Comparison of ENCODE assay signal across 13 cellular contexts in genomic region chr6:146901940-146902816, GRCh38.
DNase-seq lines count a peak whose midpoint lies in the region; TF ChIP-seq lines count a peak whose summit lies in the region.
"Had no signal": no experiment of that assay in that cellular context is flagged by ENCODE, and none has a peak within 500 bp of the region (broad histone marks: within the 10 kb centered on the region; RNA-seq: fewer than 3 reads in every experiment).

No MANE protein-coding gene starts in this region.

- H3K79me2 ChIP-seq in OCI-LY1 (ENCODE audit: insufficient read depth, low read length): no peaks in the 10 kb centered on the region

- H3K4me3 ChIP-seq in breast epithelium: no peak overlapping the region
- H3K4me3 ChIP-seq in OCI-LY1 (ENCODE audit: low read depth, low read length, poor library complexity, severe bottlenecking): no peak overlapping the region
- H3K4me3 ChIP-seq in esophagus squamous epithelium: no peak overlapping the region
- H3K4me3 ChIP-seq: BLaER1, uterus had no signal

- no TSS peak for BruUV-seq in MCF 10A (replicated peaks; lab: Mats Ljungman, UMichigan)

- H3K27me3 Mint-ChIP-seq in MCF 10A (ENCODE audit: insufficient read depth, unreplicated experiment): no peaks in the 10 kb centered on the region
- H3K27me3 Mint-ChIP-seq in chondrocyte (ENCODE audit: low read depth): no peaks in the 10 kb centered on the region
- H3K27me3 Mint-ChIP-seq: activated naive CD4-positive, alpha-beta T cell treated with anti-CD3 and anti-CD28 coated beads, Interleukin-2, amount 10 ng/mL, durations not matched to agents 7 days and 5 days had no signal

- H3K4me1 Mint-ChIP-seq in MCF 10A (ENCODE audit: insufficient read depth, unreplicated experiment): peaks cover 12% of the 10 kb centered on the region
- H3K4me1 Mint-ChIP-seq in chondrocyte (ENCODE audit: low read depth): peaks cover 17% of the 10 kb centered on the region
- H3K4me1 Mint-ChIP-seq: activated CD4-positive, alpha-beta T cell treated with anti-CD3 and anti-CD28 coated beads, Interleukin-2, amount 10 ng/mL, durations not matched to agents 24 days and 14 days; activated naive CD4-positive, alpha-beta T cell treated with anti-CD3 and anti-CD28 coated beads, Interleukin-2, amount 10 ng/mL, durations not matched to agents 7 days and 5 days had no signal

- DNase-seq in MCF 10A (ENCODE audit: unreplicated experiment) (peak; percentile 58), breast epithelium (ENCODE audit: low spot score in 2 of 2) (no peak), chondrocyte (ENCODE audit: low spot score) (no peak), superior temporal gyrus (ENCODE audit: extremely low spot score) (peak; percentile 50), esophagus squamous epithelium (lab: John Stamatoyannopoulos, UW) (no peak), NCI-H187 (lab: John Stamatoyannopoulos, UW) (no peak), caudate nucleus (lab: John Stamatoyannopoulos, UW) (no peak)
- DNase-seq: activated CD4-positive, alpha-beta T cell treated with anti-CD3 and anti-CD28 coated beads, Interleukin-2, amount 10 ng/mL, durations not matched to agents 24 days and 14 days; activated naive CD4-positive, alpha-beta T cell treated with anti-CD3 and anti-CD28 coated beads, Interleukin-2, amount 10 ng/mL, durations not matched to agents 7 days and 5 days; NCI-H1048; uterus had no signal

- intact Hi-C loops in MCF 10A (cut with micrococcal nuclease): loop anchor here (1.0 to 5.0 kb wide), 6 partner anchors 303 to 1264 kb away; partner anchors contain the start of gene SAMD5
- intact Hi-C loops in breast epithelium (cut with DNase I; ENCODE audit: low total_unique reads): no loop called here
- intact Hi-C loops in esophagus squamous epithelium (cut with DNase I): no loop called here

- CTCF ChIA-PET in MCF 10A (lab: Yijun Ruan, JAX): interaction anchor here (0.5 to 4.2 kb wide), 30 partner anchors 10 to 1263 kb away, joined by 3 to 30 read pairs (median 4); no protein-coding TSS in a partner anchor

- H3K9me3 Mint-ChIP-seq in MCF 10A (ENCODE audit: unreplicated experiment) (no peaks in the 10 kb centered on the region), chondrocyte (ENCODE audit: low read depth) (no peaks in the 10 kb centered on the region)
- H3K9me3 Mint-ChIP-seq: activated CD4-positive, alpha-beta T cell treated with anti-CD3 and anti-CD28 coated beads, Interleukin-2, amount 10 ng/mL, durations not matched to agents 24 days and 14 days; activated naive CD4-positive, alpha-beta T cell treated with anti-CD3 and anti-CD28 coated beads, Interleukin-2, amount 10 ng/mL, durations not matched to agents 7 days and 5 days had no signal

- POLR2A ChIA-PET in MCF 10A (lab: Yijun Ruan, JAX): interaction anchor here (0.5 to 2.8 kb wide), 9 partner anchors 12 to 481 kb away, joined by 3 to 22 read pairs (median 4); partner anchors contain the start of gene STXBP5

- H3K4me2 ChIP-seq in OCI-LY1 (ENCODE audit: low read length): no peak overlapping the region
- H3K4me2 ChIP-seq: BLaER1 had no signal

- no peak overlapping the region for H2AFZ ChIP-seq in OCI-LY1 (ENCODE audit: low read length)

- peak; percentile 62 for TF ChIP-seq CTCF in MCF 10A (IDR thresholded peaks at IDR 0.05; ENCODE audit: unreplicated experiment)
- no peak for TF ChIP-seq CTCF in breast epithelium (IDR thresholded peaks at IDR 0.05)
- 0 out of 2 replicates have a peak, but pooled peaks have one; percentile 20 for TF ChIP-seq CTCF in OCI-LY1 (IDR thresholded peaks at IDR 0.05; ENCODE audit: low read length)
- TF ChIP-seq CTCF in chondrocyte (IDR thresholded peaks at IDR 0.05): peak; percentile 74
- TF ChIP-seq CTCF in esophagus squamous epithelium (IDR thresholded peaks at IDR 0.05): peak in 2 of 6 experiments; percentile 12 to 42

- no peak overlapping the region for H3K9ac ChIP-seq in OCI-LY1 (ENCODE audit: low read length)
- H3K9ac ChIP-seq: BLaER1 had no signal

- H3F3A ChIP-seq in OCI-LY1 (ENCODE audit: insufficient read depth, low read length): no peaks in the 10 kb centered on the region

- H3K27ac ChIP-seq in breast epithelium (no peak overlapping the region), OCI-LY1 (ENCODE audit: low read depth, low read length, poor library complexity, severe bottlenecking) (no peak overlapping the region), esophagus squamous epithelium (no peak overlapping the region), caudate nucleus (ENCODE audit: low read depth, low read length) (no peak overlapping the region)
- H3K27ac ChIP-seq: BLaER1, uterus had no signal

- H3K36me3 Mint-ChIP-seq in MCF 10A (ENCODE audit: insufficient read depth, unreplicated experiment) (no peaks in the 10 kb centered on the region), chondrocyte (ENCODE audit: low read depth) (no peaks in the 10 kb centered on the region)
- H3K36me3 Mint-ChIP-seq: activated naive CD4-positive, alpha-beta T cell treated with anti-CD3 and anti-CD28 coated beads, Interleukin-2, amount 10 ng/mL, durations not matched to agents 7 days and 5 days had no signal

- H3K36me3 ChIP-seq in breast epithelium (no peaks in the 10 kb centered on the region), OCI-LY1 (ENCODE audit: insufficient read depth, low read length) (no peaks in the 10 kb centered on the region), esophagus squamous epithelium (no peaks in the 10 kb centered on the region)
- H3K36me3 ChIP-seq: BLaER1, uterus had no signal

- H3K4me3 Mint-ChIP-seq in MCF 10A (ENCODE audit: unreplicated experiment) (no peak overlapping the region), chondrocyte (ENCODE audit: unreplicated experiment) (no peak overlapping the region)
- H3K4me3 Mint-ChIP-seq: activated CD4-positive, alpha-beta T cell treated with anti-CD3 and anti-CD28 coated beads, Interleukin-2, amount 10 ng/mL, durations not matched to agents 24 days and 14 days; activated naive CD4-positive, alpha-beta T cell treated with anti-CD3 and anti-CD28 coated beads, Interleukin-2, amount 10 ng/mL, durations not matched to agents 7 days and 5 days had no signal

- H3K27me3 ChIP-seq in breast epithelium (no peaks in the 10 kb centered on the region), OCI-LY1 (ENCODE audit: insufficient read depth, low read length) (no peaks in the 10 kb centered on the region), esophagus squamous epithelium (no peaks in the 10 kb centered on the region)
- H3K27me3 ChIP-seq: BLaER1, uterus had no signal

- TF ChIP-seq POLR2A in breast epithelium (IDR thresholded peaks at IDR 0.05): no peak
- no peak for TF ChIP-seq POLR2A in esophagus squamous epithelium (IDR thresholded peaks at IDR 0.05)

- WGBS in esophagus squamous epithelium, 2 donors: 71 to 74% methylated on average over 6 of the region's 6 CpGs

- no peaks in the 10 kb centered on the region for H3K9me3 ChIP-seq in breast epithelium
- H3K9me3 ChIP-seq in OCI-LY1 (ENCODE audit: low read length): no peaks in the 10 kb centered on the region
- H3K9me3 ChIP-seq in esophagus squamous epithelium: no peaks in the 10 kb centered on the region
- H3K9me3 ChIP-seq: BLaER1, uterus had no signal

- no peaks in the 10 kb centered on the region for H3K9me2 ChIP-seq in OCI-LY1 (ENCODE audit: low read depth, low read length)

- H3K27ac Mint-ChIP-seq in MCF 10A (ENCODE audit: low read depth, unreplicated experiment): no peak overlapping the region
- H3K27ac Mint-ChIP-seq in chondrocyte (ENCODE audit: unreplicated experiment): no peak overlapping the region
- H3K27ac Mint-ChIP-seq: activated CD4-positive, alpha-beta T cell treated with anti-CD3 and anti-CD28 coated beads, Interleukin-2, amount 10 ng/mL, durations not matched to agents 24 days and 14 days; activated naive CD4-positive, alpha-beta T cell treated with anti-CD3 and anti-CD28 coated beads, Interleukin-2, amount 10 ng/mL, durations not matched to agents 7 days and 5 days had no signal

- no peaks in the 10 kb centered on the region for H4K20me1 ChIP-seq in OCI-LY1 (ENCODE audit: insufficient read depth, low read length)
- H4K20me1 ChIP-seq: BLaER1 had no signal

- H3K4me1 ChIP-seq in breast epithelium (peaks cover 0 to 12% of the 10 kb centered on the region in 2 donors), OCI-LY1 (ENCODE audit: insufficient read depth, low read length, severe bottlenecking) (no peaks in the 10 kb centered on the region), esophagus squamous epithelium (peaks cover 0 to 6% (median 2%) of the 10 kb centered on the region in 3 donors)
- H3K4me1 ChIP-seq: BLaER1, uterus had no signal

Comparison
In these comparisons a context has a peak if more than half of its experiments do, and no peak if none do; other contexts are left out.
1. DNase-seq: peak in MCF 10A (single experiment) and superior temporal gyrus (single experiment); none in breast epithelium (0 of 2), chondrocyte (single experiment), esophagus squamous epithelium (single experiment), NCI-H187 (0 of 2) and caudate nucleus (0 of 61).
2. CTCF ChIP-seq: peak in MCF 10A (single experiment), OCI-LY1 (single experiment) and chondrocyte (single experiment); none in breast epithelium (0 of 3).